11 cellular contexts compared by ENCODE assay signal in genomic region chr1:159076438-159076752, GRCh38. TPM values are rescaled to one million over a fixed set of nuclear protein-coding genes. Genes with fewer than 3 reads are reported as not detected.
DNase-seq lines count a peak whose midpoint lies in the region; ATAC-seq and TF ChIP-seq lines count a peak whose summit lies in the region.
"Had no signal": no experiment of that assay in that cellular context is flagged by ENCODE, and none has a peak within 500 bp of the region (broad histone marks: within the 10 kb centered on the region; RNA-seq: fewer than 3 reads in every experiment).

No MANE protein-coding gene starts in this region.

- no peak overlapping the region for H3K9ac ChIP-seq in H9 (ENCODE audit: extremely low read depth, insufficient read length, low read length)

- TF ChIP-seq CTCF in osteoblast (IDR thresholded peaks at IDR 0.05; ENCODE audit: extremely low read depth, low read depth, low read length) = no peak
- TF ChIP-seq CTCF in gastroesophageal sphincter (IDR thresholded peaks at IDR 0.05) = no peak
- TF ChIP-seq CTCF in H9 (conservative IDR thresholded peaks at IDR 0.05) = no peak

- H3K36me3 ChIP-seq in osteoblast (ENCODE audit: insufficient read depth, low read length) (no peaks in the 10 kb centered on the region), gastroesophageal sphincter (no peaks in the 10 kb centered on the region)

- H2AK5ac ChIP-seq in H9 (ENCODE audit: insufficient read length, low read length) = no peak overlapping the region

- no peak overlapping the region for H2BK12ac ChIP-seq in H9 (ENCODE audit: insufficient read length, low read depth, low read length)

- WGBS in gastroesophageal sphincter (ENCODE audit: low coverage in 1 of 2), 2 donors = 63 to 70% methylated on average over 4 of the region's 4 CpGs
- WGBS in H9 (ENCODE audit: extremely low coverage, insufficient read length, low lambda C conversion rate) = no CpG with 5 or more reads among the region's 4 CpGs

- H4K20me1 ChIP-seq in osteoblast (ENCODE audit: insufficient read depth, low read length) = no peaks in the 10 kb centered on the region
- no peaks in the 10 kb centered on the region for H4K20me1 ChIP-seq in H9 (ENCODE audit: control insufficient read depth, insufficient read depth, insufficient read length)

- no peak overlapping the region for H2BK120ac ChIP-seq in H9 (ENCODE audit: low read depth, low read length, poor library complexity, severe bottlenecking)

- H2BK15ac ChIP-seq in H9 (ENCODE audit: low read depth, low read length) = no peak overlapping the region

- no peaks in the 10 kb centered on the region for H3K23me2 ChIP-seq in H9 (ENCODE audit: insufficient read length, low read depth, low read length, poor library complexity, severe bottlenecking)

- H4K8ac ChIP-seq in H9 (replicated peaks; ENCODE audit: insufficient read length, low read depth, low read length) = no peak overlapping the region

- no peak overlapping the region for H3K18ac ChIP-seq in H9 (ENCODE audit: insufficient read length, low read depth, low read length)

- H3K79me2 ChIP-seq in osteoblast (ENCODE audit: insufficient read depth, low read length) = no peaks in the 10 kb centered on the region
- H3K79me2 ChIP-seq in H9 (ENCODE audit: insufficient read depth, low read length) = no peaks in the 10 kb centered on the region

- H3K4me1 ChIP-seq in osteoblast (ENCODE audit: insufficient read depth, low read length) (peaks cover 3% of the 10 kb centered on the region), gastroesophageal sphincter (no peaks in the 10 kb centered on the region), H9 (ENCODE audit: insufficient read depth, low read length) (no peaks in the 10 kb centered on the region)

- no peak overlapping the region for H3K14ac ChIP-seq in H9 (ENCODE audit: insufficient read depth, low read length)

- no peak overlapping the region for H3K4ac ChIP-seq in H9 (ENCODE audit: low read depth, low read length)

- DNase-seq in activated T-cell treated with anti-CD3 and anti-CD28 coated beads, Interleukin-2, amount 50 U/mL, for 48 hours = peak; percentile 76 to 77
- no peak for DNase-seq in osteoblast (ENCODE audit: insufficient read length, low spot score, missing footprints)
- DNase-seq in H9 = no peak
- no peak for DNase-seq in NCI-H1092 (lab: John Stamatoyannopoulos, UW)
- DNase-seq: DMS79 treated with DMSO at 0.1 percent for 48 hours, kidney, posterior cingulate gyrus had no signal

- H3K4me3 Mint-ChIP-seq in H9 = no peak overlapping the region

- peaks cover 3% of the 10 kb centered on the region in 2 experiments; a peak in 1 of 4 replicates for H3K4me1 Mint-ChIP-seq in H9

- peaks cover 3% of the 10 kb centered on the region for H3K27me3 Mint-ChIP-seq in H9 (ENCODE audit: low read depth)

- no peaks in the 10 kb centered on the region for H3K9me3 Mint-ChIP-seq in H9

- H3K36me3 Mint-ChIP-seq in H9 (ENCODE audit: insufficient read depth in 1 of 3, low read depth in 3 of 3) = no peaks in the 10 kb centered on the region

- H3K27ac Mint-ChIP-seq in H9 = no peak overlapping the region

- ATAC-seq in HG02885 (IDR thresholded peaks at IDR 0.05; ENCODE audit: poor library complexity, unreplicated experiment) (peak; percentile 22), gastroesophageal sphincter (no peak)

- no peak overlapping the region for H3K23ac ChIP-seq in H9 (ENCODE audit: insufficient read length, low read depth, low read length)

- peak overlapping the region; percentile 74 for H2AFZ ChIP-seq in osteoblast (ENCODE audit: low read length)
- no peak overlapping the region for H2AFZ ChIP-seq in H9 (ENCODE audit: low read length)

- no peak overlapping the region for H3T11ph ChIP-seq in H9 (ENCODE audit: low read length)

- TF ChIP-seq POLR2A in GM15510 (IDR thresholded peaks at IDR 0.05; ENCODE audit: borderline replicate concordance, extremely low read depth, insufficient read length) = peak; percentile 60
- TF ChIP-seq POLR2A in gastroesophageal sphincter (IDR thresholded peaks at IDR 0.05) = no peak

- H3K56ac ChIP-seq in H9 (ENCODE audit: insufficient read length, low read depth, low read length) = no peak overlapping the region

- no peaks in the 10 kb centered on the region for H3K79me1 ChIP-seq in H9 (ENCODE audit: insufficient read depth, low read depth, low read length, poor library complexity, severe bottlenecking)

- H2BK5ac ChIP-seq in H9 (ENCODE audit: insufficient read length, low read length) = no peak overlapping the region

- H3K4me2 ChIP-seq in osteoblast (ENCODE audit: insufficient read depth, low read length) (peak overlapping the region; percentile 67), H9 (ENCODE audit: insufficient read depth, insufficient read length, low read length) (no peak overlapping the region)

- H3K27me3 ChIP-seq in osteoblast (ENCODE audit: insufficient read depth, low read length) (no peaks in the 10 kb centered on the region), gastroesophageal sphincter (no peaks in the 10 kb centered on the region), H9 (ENCODE audit: insufficient read depth, low read length) (no peaks in the 10 kb centered on the region)

- H3K27ac ChIP-seq in osteoblast (ENCODE audit: low read depth, low read length) (peak overlapping the region; percentile 59), gastroesophageal sphincter (no peak overlapping the region), H9 (ENCODE audit: insufficient read length, low read depth, low read length) (no peak overlapping the region)
- H3K27ac ChIP-seq: VCaP had no signal

- H3K9me3 ChIP-seq in osteoblast (ENCODE audit: low read depth, low read length) = no peaks in the 10 kb centered on the region
- H3K9me3 ChIP-seq in gastroesophageal sphincter = no peaks in the 10 kb centered on the region
- no peaks in the 10 kb centered on the region for H3K9me3 ChIP-seq in H9 (ENCODE audit: control insufficient read depth, low read depth, low read length)

- no peak overlapping the region for H2BK20ac ChIP-seq in H9 (ENCODE audit: low read depth, low read length, poor library complexity, severe bottlenecking)

- no peak for TF ChIP-seq EP300 in gastroesophageal sphincter (IDR thresholded peaks at IDR 0.05)

- H3K4me3 ChIP-seq in osteoblast (ENCODE audit: insufficient read depth, low read length) = peak overlapping the region; percentile 22
- no peak overlapping the region for H3K4me3 ChIP-seq in gastroesophageal sphincter

- H4K91ac ChIP-seq in H9 (ENCODE audit: insufficient read length, low read depth, low read length) = no peak overlapping the region

- no peak overlapping the region for H4K5ac ChIP-seq in H9 (ENCODE audit: insufficient read length, low read depth, low read length)

RNA-seq across cellular contexts. Expression of gene AIM2, which starts 0.2 kb away (rescaled TPM):
- total RNA-seq in osteoblast = 0.59 and 0.72 TPM in 2 replicates
- under 1 TPM in 3 of 4 donors, not detected in 1; 0.19 to 0.54 (median 0.30) TPM for total RNA-seq in gastroesophageal sphincter
- 0.90 and 1.1 TPM in 2 replicates for total RNA-seq in H9 (2021)

Comparison
In these comparisons a context has a peak if more than half of its experiments do, and no peak if none do; other contexts are left out.
1. DNase-seq: peak in activated T-cell treated with anti-CD3 and anti-CD28 coated beads, Interleukin-2, amount 50 U/mL, for 48 hours (2 of 2); none in osteoblast (single experiment), H9 (single experiment) and NCI-H1092 (single experiment).